Comparison of ENCODE assay signal across 10 cellular contexts in the genomic region with DNA sequence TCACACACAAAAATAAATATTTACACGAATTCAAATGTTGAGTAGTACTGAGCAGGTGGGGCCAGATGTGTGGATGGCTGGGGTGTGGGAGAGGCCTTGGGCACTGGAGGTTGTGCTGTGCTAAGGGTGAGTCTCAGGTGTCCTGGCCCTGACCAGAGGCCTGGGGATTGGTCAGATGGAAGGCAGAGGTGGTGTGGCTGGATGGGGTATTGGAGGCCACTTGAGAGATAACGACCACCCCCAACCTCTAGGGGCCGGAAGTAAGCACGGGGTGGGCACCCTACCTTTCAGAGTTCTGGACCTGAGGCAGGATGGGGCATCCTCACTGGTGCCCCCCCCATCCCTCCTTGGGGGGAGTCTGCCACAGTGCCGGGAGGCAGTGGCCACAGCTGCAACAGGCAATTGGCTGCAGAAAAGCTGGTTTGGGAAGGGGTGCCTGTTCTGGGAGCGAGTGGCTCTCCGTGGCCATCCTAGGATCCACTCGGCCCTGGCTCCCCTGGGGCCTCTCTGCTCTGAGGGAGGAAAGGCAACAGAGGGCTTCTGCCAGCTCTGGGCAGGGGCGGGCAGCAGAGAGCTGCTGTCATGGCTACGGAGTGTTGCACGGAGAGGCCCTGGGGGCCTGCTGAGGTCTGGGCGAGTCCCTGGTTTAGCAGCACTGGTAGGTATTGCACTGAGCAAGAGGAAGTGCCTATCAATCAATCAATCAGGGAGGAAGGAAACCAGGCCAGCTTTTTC.
DNase-seq lines count a peak whose midpoint lies in the region; ATAC-seq lines count a peak whose summit lies in the region.
"Had no signal": no experiment of that assay in that cellular context is flagged by ENCODE, and none has a peak within 500 bp of the region (broad histone marks: within the 10 kb centered on the region; RNA-seq: fewer than 3 reads in every experiment).

No MANE protein-coding gene starts in this region.

- H3K36me3 Mint-ChIP-seq in activated naive CD4-positive, alpha-beta T cell treated with anti-CD3 and anti-CD28 coated beads, Interleukin-2, amount 50 U/mL, for 72 hours = no peaks in the 10 kb centered on the region

- no peaks in the 10 kb centered on the region for H3K9me3 Mint-ChIP-seq in activated naive CD4-positive, alpha-beta T cell treated with anti-CD3 and anti-CD28 coated beads, Interleukin-2, amount 50 U/mL, for 72 hours

- ATAC-seq in left cardiac atrium (peak; percentile 4 to 63), Right ventricle myocardium inferior (no peak), HG03025 (IDR thresholded peaks at IDR 0.05; ENCODE audit: low FRiP score, unreplicated experiment) (no peak)
- peak in 1 of 2 donors; percentile 26 for ATAC-seq in activated naive CD4-positive, alpha-beta T cell treated with anti-CD3 and anti-CD28 coated beads, Interleukin-2, amount 50 U/mL, for 72 hours

- intact Hi-C loops in left cardiac atrium (cut with DNase I) = no loop called here
- intact Hi-C loops in Right ventricle myocardium inferior (cut with DNase I) = no loop called here

- H3K27ac Mint-ChIP-seq in activated naive CD4-positive, alpha-beta T cell treated with anti-CD3 and anti-CD28 coated beads, Interleukin-2, amount 50 U/mL, for 72 hours = peak overlapping the region; percentile 80 to 90

- DNase-seq in left cardiac atrium (no peak), Right ventricle myocardium inferior (ENCODE audit: missing footprints) (no peak), lung microvascular endothelial cell (ENCODE audit: low read depth in 2 of 2) (peak; percentile 41 to 57), SKM-1 treated with dmso at 0.1 percent for 144 hours (lab: John Stamatoyannopoulos, UW; ENCODE audit: unreplicated experiment) (no peak), epidermal melanocyte (ENCODE audit: insufficient read length, low spot score) (no peak), COLO668 (lab: John Stamatoyannopoulos, UW; ENCODE audit: unreplicated experiment) (no peak)
- DNase-seq in activated naive CD4-positive, alpha-beta T cell treated with anti-CD3 and anti-CD28 coated beads, Interleukin-2, amount 50 U/mL, for 72 hours (ENCODE audit: low spot score in 2 of 2) = peak in 1 of 2 donors; percentile 44
- DNase-seq: GF-D8, HCEC 1CT had no signal

Comparison
In these comparisons a context has a peak if more than half of its experiments do, and no peak if none do; other contexts are left out.
1. ATAC-seq: peak in left cardiac atrium (2 of 2); none in Right ventricle myocardium inferior (single experiment) and HG03025 (single experiment).
2. DNase-seq: peak in lung microvascular endothelial cell (2 of 2); none in left cardiac atrium (single experiment), Right ventricle myocardium inferior (single experiment), SKM-1 treated with dmso at 0.1 percent for 144 hours (single experiment), epidermal melanocyte (single experiment) and COLO668 (single experiment).